In the genomic region with DNA sequence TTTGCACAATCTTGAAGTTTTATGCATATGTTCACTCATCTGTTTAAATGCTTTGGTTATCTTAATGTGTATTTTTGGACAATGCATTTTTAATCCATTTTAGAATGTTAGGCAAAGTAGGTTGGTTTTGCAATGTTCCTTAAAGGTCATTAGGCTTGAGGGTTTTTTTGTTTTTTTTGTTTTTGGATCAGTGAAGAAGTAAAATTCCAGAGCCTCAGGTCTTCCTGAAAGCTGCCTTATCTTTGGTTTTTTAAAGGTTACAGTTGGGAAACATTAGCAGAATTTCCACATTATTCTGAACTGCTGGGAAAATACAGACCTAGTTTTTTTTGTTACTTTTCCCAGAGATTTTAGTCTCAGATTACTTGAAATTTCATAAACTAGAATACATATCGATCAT, we compare ENCODE assay signal across 22 cellular contexts. TPM values are rescaled to one million over a fixed set of nuclear protein-coding genes. Genes with fewer than 3 reads are reported as not detected.
A peak's percentile ranks its signal among the peaks of the same experiment; 100 is the strongest.
DNase-seq lines count a peak whose midpoint lies in the region; ATAC-seq and TF ChIP-seq lines count a peak whose summit lies in the region.
"Had no signal": no experiment of that assay in that cellular context is flagged by ENCODE, and none has a peak within 500 bp of the region (broad histone marks: within the 10 kb centered on the region; RNA-seq: fewer than 3 reads in every experiment).

No MANE protein-coding gene starts in this region.

- peak overlapping the region; percentile 18 for H3K4me3 Mint-ChIP-seq in natural killer cell treated with Interleukin-12 subunit alpha and Interleukin-12 subunit beta and Interleukin-15 and Interleukin-18, amount 100 ng/mL, for 72 hours
- H3K4me3 Mint-ChIP-seq in natural killer cell = no peak overlapping the region
- H3K4me3 Mint-ChIP-seq: activated naive CD8-positive, alpha-beta T cell treated with anti-CD3 and anti-CD28 coated beads, Interleukin-2, amount 50 U/mL, for 24 hours had no signal

- peak overlapping the region; percentile 5; the same call in 1 of the 2 replicates for H3K4me3 ChIP-seq in SK-N-MC
- H3K4me3 ChIP-seq in fibroblast of pulmonary artery (replicated peaks; ENCODE audit: low read depth, low read length) = no peak overlapping the region
- H3K4me3 ChIP-seq: dorsolateral prefrontal cortex, heart left ventricle, lower lobe of right lung, right lobe of liver, stomach, upper lobe of right lung had no signal

- H3K27ac Mint-ChIP-seq in natural killer cell treated with Interleukin-12 subunit alpha and Interleukin-12 subunit beta and Interleukin-15 and Interleukin-18, amount 100 ng/mL, for 72 hours = no peak overlapping the region
- H3K27ac Mint-ChIP-seq in natural killer cell = no peak overlapping the region
- H3K27ac Mint-ChIP-seq: activated naive CD8-positive, alpha-beta T cell treated with anti-CD3 and anti-CD28 coated beads, Interleukin-2, amount 50 U/mL, for 24 hours had no signal

- no peaks in the 10 kb centered on the region for H3K36me3 Mint-ChIP-seq in natural killer cell treated with Interleukin-12 subunit alpha and Interleukin-12 subunit beta and Interleukin-15 and Interleukin-18, amount 100 ng/mL, for 72 hours
- H3K36me3 Mint-ChIP-seq in natural killer cell = no peaks in the 10 kb centered on the region

- intact Hi-C loops in natural killer cell (cut with micrococcal nuclease) = no loop called here

- TF ChIP-seq CTCF in natural killer cell (IDR thresholded peaks at IDR 0.05) (no peak), fibroblast of pulmonary artery (IDR thresholded peaks at IDR 0.05; ENCODE audit: low read length, missing control alignments) (no peak)

- H3K9me3 Mint-ChIP-seq in natural killer cell treated with Interleukin-12 subunit alpha and Interleukin-12 subunit beta and Interleukin-15 and Interleukin-18, amount 100 ng/mL, for 72 hours = no peaks in the 10 kb centered on the region
- H3K9me3 Mint-ChIP-seq in natural killer cell = no peaks in the 10 kb centered on the region
- H3K9me3 Mint-ChIP-seq: activated naive CD8-positive, alpha-beta T cell treated with anti-CD3 and anti-CD28 coated beads, Interleukin-2, amount 50 U/mL, for 24 hours had no signal

- H3K9ac ChIP-seq in SK-N-MC (ENCODE audit: insufficient read length) = peak overlapping the region; percentile 26

- H3K4me1 Mint-ChIP-seq in natural killer cell treated with Interleukin-12 subunit alpha and Interleukin-12 subunit beta and Interleukin-15 and Interleukin-18, amount 100 ng/mL, for 72 hours (ENCODE audit: low read depth in 2 of 2) = peaks cover 33 to 48% of the 10 kb centered on the region in 2 donors
- peaks cover 18 to 34% of the 10 kb centered on the region in 2 donors for H3K4me1 Mint-ChIP-seq in natural killer cell

- no peak for DNase-seq in natural killer cell treated with Interleukin-12 subunit alpha and Interleukin-12 subunit beta and Interleukin-15 and Interleukin-18, amount 100 ng/mL, for 72 hours (ENCODE audit: low spot score)
- DNase-seq in natural killer cell = no peak
- DNase-seq in SK-N-MC (ENCODE audit: low read depth, low spot score) = no peak
- DNase-seq in fibroblast of pulmonary artery (ENCODE audit: low read depth) = peak; percentile 56
- no peak for DNase-seq in A172 (ENCODE audit: low spot score)
- DNase-seq in medulla oblongata (ENCODE audit: extremely low spot score) = no peak
- no peak for DNase-seq in COR-L47 (lab: John Stamatoyannopoulos, UW)
- DNase-seq: activated CD4-positive, alpha-beta T cell treated with anti-CD3 and anti-CD28 coated beads, Interleukin-2, amount 50 U/mL, for 4 hours; activated naive CD8-positive, alpha-beta T cell treated with anti-CD3 and anti-CD28 coated beads, Interleukin-2, amount 50 U/mL, for 24 hours; Caco-2; dorsolateral prefrontal cortex; EL; heart left ventricle; lower lobe of right lung; NCI-H2171 treated with DMSO at 0.1 percent for 48 hours; NCI-H82; right lobe of liver; stomach; upper lobe of right lung had no signal

- H3K27me3 Mint-ChIP-seq in natural killer cell treated with Interleukin-12 subunit alpha and Interleukin-12 subunit beta and Interleukin-15 and Interleukin-18, amount 100 ng/mL, for 72 hours = no peaks in the 10 kb centered on the region
- no peaks in the 10 kb centered on the region for H3K27me3 Mint-ChIP-seq in natural killer cell (ENCODE audit: low read depth in 2 of 2)
- H3K27me3 Mint-ChIP-seq: activated naive CD8-positive, alpha-beta T cell treated with anti-CD3 and anti-CD28 coated beads, Interleukin-2, amount 50 U/mL, for 24 hours had no signal

- no peak overlapping the region for H3K27ac ChIP-seq in SK-N-MC
- H3K27ac ChIP-seq: lower lobe of right lung, right lobe of liver had no signal

- peaks cover 7% of the 10 kb centered on the region; the same call in 1 of the 2 replicates for H3K36me3 ChIP-seq in SK-N-MC (ENCODE audit: insufficient read depth, low read length)
- H3K36me3 ChIP-seq: heart left ventricle, lower lobe of right lung, right lobe of liver, stomach, upper lobe of right lung had no signal

- H3K9me3 ChIP-seq in SK-N-MC (ENCODE audit: low read depth, low read length) = no peaks in the 10 kb centered on the region
- H3K9me3 ChIP-seq: Caco-2, heart left ventricle, lower lobe of right lung, right lobe of liver, stomach, upper lobe of right lung had no signal

- ATAC-seq in natural killer cell treated with Interleukin-12 subunit alpha and Interleukin-12 subunit beta and Interleukin-15 and Interleukin-18, amount 100 ng/mL, for 72 hours = no peak
- no peak for ATAC-seq in natural killer cell
- ATAC-seq in GM21381 (IDR thresholded peaks at IDR 0.05; ENCODE audit: unreplicated experiment) = no peak
- ATAC-seq: activated naive CD8-positive, alpha-beta T cell treated with anti-CD3 and anti-CD28 coated beads, Interleukin-2, amount 50 U/mL, for 24 hours; lower lobe of right lung; Panc1; upper lobe of right lung had no signal

RNA-seq across cellular contexts. Expression of gene MDFIC, which starts 12.9 kb away (rescaled TPM):
- 100 to 1,000 TPM in 1 of 2 donors, 10 to 100 TPM in 1; 67.0 to 109 TPM for total RNA-seq in natural killer cell treated with Interleukin-12 subunit alpha and Interleukin-12 subunit beta and Interleukin-15 and Interleukin-18, amount 100 ng/mL, for 72 hours
- total RNA-seq in natural killer cell = 10 to 100 TPM; 19.1 to 24.0 (median 21.8) TPM
- total RNA-seq in A172 (2014; rRNA removed; shearing (Covaris generic)) = 25.2 and 37.7 TPM in 2 replicates
- total RNA-seq: HT-29 had no signal
